In genomic region chr6:149614352-149614751, GRCh38 we compare ENCODE assay signal across 2 cellular contexts.
TF ChIP-seq lines count a peak whose summit lies in the region.

No MANE protein-coding gene starts in this region.

TF ChIP-seq in IMR-90, 13 proteins besides CTCF, POLR2A, EP300 and RAD21:
- TF ChIP-seq BHLHE40 (IDR thresholded peaks at IDR 0.05; ENCODE audit: low read depth, low read length) (no peak), CHD1 (IDR thresholded peaks at IDR 0.05; ENCODE audit: low read depth, low read length) (no peak), MAFK (IDR thresholded peaks at IDR 0.05; ENCODE audit: low read depth, low read length) (no peak), NFE2L2 (IDR thresholded peaks at IDR 0.05; ENCODE audit: low read depth, low read length) (no peak), SMC3 (IDR thresholded peaks at IDR 0.05; ENCODE audit: low read depth, low read length) (no peak), CEBPB (IDR thresholded peaks at IDR 0.05; ENCODE audit: low read depth, low read length) (no peak; the same call in 1 of the 2 replicates), RCOR1 (IDR thresholded peaks at IDR 0.05; ENCODE audit: insufficient replicate concordance, low read length) (no peak), FOS (IDR thresholded peaks at IDR 0.05; ENCODE audit: low read depth, low read length) (no peak), ELK1 (IDR thresholded peaks at IDR 0.05; ENCODE audit: borderline replicate concordance, low read depth, low read length) (no peak), RFX5 (IDR thresholded peaks at IDR 0.05; ENCODE audit: low read depth, low read length) (no peak), MXI1 (IDR thresholded peaks at IDR 0.05; ENCODE audit: borderline replicate concordance, low read depth, low read length) (no peak), USF2 (IDR thresholded peaks at IDR 0.05; ENCODE audit: low read depth, low read length) (no peak), MAZ (IDR thresholded peaks at IDR 0.05; ENCODE audit: borderline replicate concordance, low read depth, low read length) (no peak)

TF ChIP-seq in K562, 482 proteins besides CTCF, POLR2A, EP300 and RAD21:
- TF ChIP-seq ZNF121 (CRISPR knock-in tag; conservative IDR thresholded peaks at IDR 0.05) (peak; percentile 60; the same call in 1 of the 2 replicates), CEBPZ (IDR thresholded peaks at IDR 0.05; ENCODE audit: borderline replicate concordance, low read depth, low read length) (no peak)
